ENCODE assay signal across 31 cellular contexts in the genomic region with DNA sequence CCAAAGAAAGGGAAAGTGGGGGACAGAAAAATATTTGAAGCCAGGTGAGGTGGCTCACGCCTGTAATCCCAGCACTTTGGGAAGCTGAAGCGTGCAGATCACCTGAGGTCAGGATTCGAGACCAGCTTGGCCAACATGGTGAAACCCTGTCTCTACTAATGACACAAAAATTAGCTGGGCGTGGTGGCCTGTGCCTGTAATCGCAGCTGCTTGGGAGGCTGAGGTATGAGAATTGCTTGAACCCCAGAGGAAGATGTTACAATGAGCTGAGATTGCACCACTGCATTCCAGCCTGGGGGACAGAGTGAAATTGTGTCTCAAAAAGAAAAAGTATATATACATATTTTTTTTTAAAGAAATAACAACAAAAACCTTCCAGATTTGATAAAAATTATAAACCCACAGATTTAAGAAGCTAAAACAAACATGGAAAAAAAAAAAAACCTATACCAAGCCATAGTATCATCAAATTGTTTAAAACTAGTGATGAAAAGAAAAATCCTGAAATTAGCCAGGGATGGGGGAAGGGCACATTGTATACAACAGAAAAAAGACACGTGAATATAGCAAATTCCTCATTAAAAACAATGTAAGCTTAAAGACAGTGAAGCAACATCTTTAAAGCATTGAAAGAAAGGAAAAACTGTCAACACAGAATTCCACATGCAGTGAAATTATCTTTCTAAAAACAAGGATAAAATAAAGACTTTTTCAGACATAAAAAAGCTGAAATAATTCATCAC. TPM values are rescaled to one million over a fixed set of nuclear protein-coding genes. Genes with fewer than 3 reads are reported as not detected.
"Had no signal": no experiment of that assay in that cellular context is flagged by ENCODE, and none has a peak within 500 bp of the region (broad histone marks: within the 10 kb centered on the region; RNA-seq: fewer than 3 reads in every experiment).

No MANE protein-coding gene starts in this region.

- ATAC-seq: natural killer cell; psoas muscle; right cardiac atrium; right lobe of liver; stimulated activated effector memory CD8-positive, alpha-beta T cell treated with anti-CD3 and anti-CD28 coated beads, Interleukin-12 subunit alpha, Interleukin-12 subunit beta, amount 100 ng/mL, for 72 hours; stimulated activated naive B cell treated with anti-CD40 and anti-IgM and Interleukin-4, amounts not matched to agents 10 μg/mL and 1 μg/mL and 100 μg/mL, for 72 hours; upper lobe of right lung had no signal

- H3K4me2 ChIP-seq: neural progenitor cell had no signal

- H3K27me3 Mint-ChIP-seq: progenitor cell of endocrine pancreas; stimulated activated naive B cell treated with anti-CD40 and anti-IgM and Interleukin-4, amounts not matched to agents 10 μg/mL and 1 μg/mL and 100 μg/mL, for 72 hours; stimulated activated naive CD8-positive, alpha-beta T cell treated with anti-CD3 and anti-CD28 coated beads, Interleukin-15, Interleukin-2, amounts not matched to agents 100 ng/mL and 50 ng/mL, for 24 hours; type B pancreatic cell had no signal

- H3K4me1 Mint-ChIP-seq: natural killer cell; stimulated activated effector memory CD8-positive, alpha-beta T cell treated with anti-CD3 and anti-CD28 coated beads, Interleukin-12 subunit alpha, Interleukin-12 subunit beta, amount 100 ng/mL, for 72 hours; stimulated activated naive B cell treated with anti-CD40 and anti-IgM and Interleukin-4, amounts not matched to agents 10 μg/mL and 1 μg/mL and 100 μg/mL, for 72 hours had no signal

- H3K9me3 ChIP-seq: right lobe of liver, thyroid gland, upper lobe of right lung, uterus had no signal

- H3K4me1 ChIP-seq: parathyroid adenoma, psoas muscle, right lobe of liver, sigmoid colon, stomach, thyroid gland, tibial nerve, upper lobe of right lung, uterus had no signal

- H3K27me3 ChIP-seq: neural progenitor cell, ovary, right lobe of liver, sigmoid colon, stomach, thyroid gland, tibial nerve, upper lobe of right lung, uterus had no signal

- H3K27ac ChIP-seq: neural progenitor cell, ovary, parathyroid adenoma, psoas muscle, right lobe of liver, sigmoid colon, stomach, thoracic aorta, thyroid gland, tibial nerve, upper lobe of right lung, uterus had no signal

- H3K36me3 ChIP-seq: ovary, right lobe of liver, sigmoid colon, stomach, thoracic aorta, thyroid gland, tibial nerve, upper lobe of right lung, uterus had no signal

- H3K9ac ChIP-seq: neural progenitor cell, parathyroid adenoma had no signal

- H3K36me3 Mint-ChIP-seq: natural killer cell; stimulated activated effector memory CD8-positive, alpha-beta T cell treated with anti-CD3 and anti-CD28 coated beads, Interleukin-12 subunit alpha, Interleukin-12 subunit beta, amount 100 ng/mL, for 72 hours; stimulated activated naive B cell treated with anti-CD40 and anti-IgM and Interleukin-4, amounts not matched to agents 10 μg/mL and 1 μg/mL and 100 μg/mL, for 72 hours; type B pancreatic cell had no signal

- H3K4me3 Mint-ChIP-seq: natural killer cell; nephron; neural progenitor cell; stimulated activated effector memory CD8-positive, alpha-beta T cell treated with anti-CD3 and anti-CD28 coated beads, Interleukin-12 subunit alpha, Interleukin-12 subunit beta, amount 100 ng/mL, for 72 hours; stimulated activated naive B cell treated with anti-CD40 and anti-IgM and Interleukin-4, amounts not matched to agents 10 μg/mL and 1 μg/mL and 100 μg/mL, for 72 hours; stimulated activated naive CD8-positive, alpha-beta T cell treated with anti-CD3 and anti-CD28 coated beads, Interleukin-15, Interleukin-2, amounts not matched to agents 100 ng/mL and 50 ng/mL, for 24 hours; type B pancreatic cell had no signal

- H3K27ac Mint-ChIP-seq: natural killer cell; nephron; neural progenitor cell; progenitor cell of endocrine pancreas; stimulated activated effector memory CD8-positive, alpha-beta T cell treated with anti-CD3 and anti-CD28 coated beads, Interleukin-12 subunit alpha, Interleukin-12 subunit beta, amount 100 ng/mL, for 72 hours; stimulated activated naive B cell treated with anti-CD40 and anti-IgM and Interleukin-4, amounts not matched to agents 10 μg/mL and 1 μg/mL and 100 μg/mL, for 72 hours; stimulated activated naive CD8-positive, alpha-beta T cell treated with anti-CD3 and anti-CD28 coated beads, Interleukin-15, Interleukin-2, amounts not matched to agents 100 ng/mL and 50 ng/mL, for 24 hours; type B pancreatic cell had no signal

- H3K79me2 ChIP-seq: parathyroid adenoma had no signal

- DNase-seq: natural killer cell; occipital lobe; ovary; posterior cingulate gyrus; psoas muscle; right cardiac atrium; right lobe of liver; sigmoid colon; small intestine; stimulated activated CD4-positive, alpha-beta T cell treated with anti-CD3 and anti-CD28 coated beads, Interleukin-15, amount 100 ng/mL, for 24 hours; stimulated activated CD4-positive, alpha-beta T cell treated with anti-CD3 and anti-CD28 coated beads, Interleukin-2, amount 100 ng/mL, for 24 hours; stimulated activated CD4-positive, alpha-beta T cell treated with anti-CD3 and anti-CD28 coated beads, Interleukin-2, amount 100 ng/mL, for 48 hours; stimulated activated CD4-positive, alpha-beta T cell treated with anti-CD3 and anti-CD28 coated beads, Interleukin-4, amount 100 ng/mL, for 24 hours; stimulated activated naive B cell treated with anti-CD40 and anti-IgM and Interleukin-4, amounts not matched to agents 10 μg/mL and 1 μg/mL and 100 μg/mL, for 72 hours; stimulated activated naive CD4-positive, alpha-beta T cell treated with Interleukin-2 at 50 U/mL for 16 hours; stomach; thyroid gland; upper lobe of right lung; uterus had no signal

- H3K4me3 ChIP-seq: neural progenitor cell, ovary, psoas muscle, right lobe of liver, sigmoid colon, stomach, thoracic aorta, thyroid gland, tibial nerve, upper lobe of right lung, uterus had no signal

- H2AFZ ChIP-seq: neural progenitor cell, parathyroid adenoma had no signal

RNA-seq across cellular contexts. Expression of a gene that starts 40.4 kb away (rescaled TPM):
- total RNA-seq: osteoblast, renal cortical epithelial cell, subcutaneous adipose tissue had no signal
